16 cellular contexts compared by ENCODE assay signal in genomic region chr2:196230460-196230859, GRCh38. TPM values are rescaled to one million over a fixed set of nuclear protein-coding genes. Genes with fewer than 3 reads are reported as not detected.
A peak's percentile ranks its signal among the peaks of the same experiment; 100 is the strongest.
DNase-seq lines count a peak whose midpoint lies in the region; ATAC-seq and TF ChIP-seq lines count a peak whose summit lies in the region.
"Had no signal": no experiment of that assay in that cellular context is flagged by ENCODE, and none has a peak within 500 bp of the region (broad histone marks: within the 10 kb centered on the region; RNA-seq: fewer than 3 reads in every experiment).

No MANE protein-coding gene starts in this region.

- H3K27me3 ChIP-seq in IMR-90 (ENCODE audit: control insufficient read depth, insufficient read depth, low read length): no peaks in the 10 kb centered on the region
- H3K27me3 ChIP-seq in neutrophil: no peaks in the 10 kb centered on the region
- H3K27me3 ChIP-seq in tibial nerve: no peaks in the 10 kb centered on the region
- H3K27me3 ChIP-seq: uterus had no signal

- POLR2A ChIA-PET in IMR-90 (lab: Charles Lee; ENCODE audit: unreplicated experiment): no interaction called here

- H3K36me3 ChIP-seq in IMR-90 (ENCODE audit: control insufficient read depth, insufficient read depth, low read length): no peaks in the 10 kb centered on the region
- no peaks in the 10 kb centered on the region for H3K36me3 ChIP-seq in neutrophil
- no peaks in the 10 kb centered on the region for H3K36me3 ChIP-seq in tibial nerve
- H3K36me3 ChIP-seq: uterus had no signal

- no peak overlapping the region for H2AFZ ChIP-seq in IMR-90 (replicated peaks; ENCODE audit: low read length, poor library complexity)
- H2AFZ ChIP-seq: parathyroid adenoma had no signal

- H3K9me3 ChIP-seq in IMR-90 (ENCODE audit: control insufficient read depth, insufficient read depth, low read length) (no peaks in the 10 kb centered on the region), neutrophil (no peaks in the 10 kb centered on the region), tibial nerve (no peaks in the 10 kb centered on the region)
- H3K9me3 ChIP-seq: uterus had no signal

- no peaks in the 10 kb centered on the region for H4K20me1 ChIP-seq in IMR-90 (ENCODE audit: insufficient read depth, low read length)

- H3K4me1 Mint-ChIP-seq in T-helper 2 cell treated with Interferon-gamma antibody and Interleukin-4, amounts not matched to agents 5 μg/mL and 100 μg/mL, for 36 hours (ENCODE audit: low read depth): peaks cover 62% of the 10 kb centered on the region
- peaks cover 91% of the 10 kb centered on the region for H3K4me1 Mint-ChIP-seq in activated naive CD8-positive, alpha-beta T cell treated with anti-CD3 and anti-CD28 coated beads for 36 hours

- dilution Hi-C loops in IMR-90 (cut with HindIII; ENCODE audit: low sequenced_read_pairs, unreplicated experiment): no loop called here

- TF ChIP-seq CTCF in IMR-90 (conservative IDR thresholded peaks at IDR 0.05; ENCODE audit: low read depth, low read length) (no peak), neutrophil (IDR thresholded peaks at IDR 0.05) (no peak), tibial nerve (IDR thresholded peaks at IDR 0.05) (no peak)

- H3K18ac ChIP-seq in IMR-90 (ENCODE audit: low read depth, low read length): no peak overlapping the region

- peak overlapping the region; percentile 4; the same call in 1 of the 2 replicates for H2BK120ac ChIP-seq in IMR-90 (ENCODE audit: low read depth, low read length)

- no peak overlapping the region for H3K4me2 ChIP-seq in IMR-90 (ENCODE audit: low read depth, low read length)

- 0 out of 2 replicates have a peak overlapping the region, but pooled peaks have one; percentile 7 for H3K14ac ChIP-seq in IMR-90 (replicated peaks; ENCODE audit: low read depth, low read length)

- peaks cover 5% of the 10 kb centered on the region for H3K36me3 Mint-ChIP-seq in T-helper 2 cell treated with Interferon-gamma antibody and Interleukin-4, amounts not matched to agents 5 μg/mL and 100 μg/mL, for 36 hours (ENCODE audit: low read depth)
- H3K36me3 Mint-ChIP-seq in activated naive CD8-positive, alpha-beta T cell treated with anti-CD3 and anti-CD28 coated beads for 36 hours: peaks cover 17% of the 10 kb centered on the region

- 0 out of 3 replicates have a peak overlapping the region, but pooled peaks have one; percentile 67 for H2BK15ac ChIP-seq in IMR-90 (ENCODE audit: low read depth, low read length)

- no peak overlapping the region for H3K23ac ChIP-seq in IMR-90 (ENCODE audit: low read depth, low read length)

- H3K27ac Mint-ChIP-seq in T-helper 2 cell treated with Interferon-gamma antibody and Interleukin-4, amounts not matched to agents 5 μg/mL and 100 μg/mL, for 36 hours: peak overlapping the region; percentile 88
- H3K27ac Mint-ChIP-seq in activated naive CD8-positive, alpha-beta T cell treated with anti-CD3 and anti-CD28 coated beads for 36 hours: peak overlapping the region; percentile 98

- H3K4me1 ChIP-seq in IMR-90 (ENCODE audit: control insufficient read depth, insufficient read depth, low read length) (peaks cover 5% of the 10 kb centered on the region; the same call in 1 of the 2 replicates), neutrophil (ENCODE audit: control insufficient read depth in 1 of 2, insufficient read depth in 1 of 2, low read depth in 1 of 2, low read length in 1 of 2) (peaks cover 50 to 64% of the 10 kb centered on the region in 2 experiments), tibial nerve (peaks cover 0 to 30% (median 11%) of the 10 kb centered on the region in 4 donors)
- H3K4me1 ChIP-seq: uterus had no signal

- TF ChIP-seq RAD21 in IMR-90 (IDR thresholded peaks at IDR 0.05; ENCODE audit: low read length): no peak

- no peak for DNase-seq in T-helper 2 cell treated with Interferon-gamma antibody and Interleukin-4, amounts not matched to agents 5 μg/mL and 100 μg/mL, for 36 hours (ENCODE audit: low spot score)
- DNase-seq in T-helper 2 cell (no peak), IMR-90 (no peak), tibial nerve (ENCODE audit: low spot score in 2 of 2) (no peak), NCI-H128 (lab: John Stamatoyannopoulos, UW; ENCODE audit: unreplicated experiment) (no peak)
- no peak for DNase-seq in activated naive CD8-positive, alpha-beta T cell treated with anti-CD3 and anti-CD28 coated beads for 36 hours
- DNase-seq: amygdala, NCI-H1105, NCI-H2171, NCI-H774, uterus had no signal

- no peak overlapping the region for H2AK9ac ChIP-seq in IMR-90 (replicated peaks; ENCODE audit: low read depth, low read length, poor library complexity)

- H3K79me1 ChIP-seq in IMR-90 (ENCODE audit: low read depth in 1 of 2, low read length in 2 of 2): 0 out of 4 replicates have a peak, but pooled peaks cover 0 to 2% of the 10 kb centered on the region in 2 experiments

- 100% methylated on average over 1 of the region's 6 CpGs; no CpG with 5 or more reads in 1 of the 2 experiments for WGBS in IMR-90 (ENCODE audit: extremely low coverage in 2 of 2, insufficient read length in 1 of 2), 2 experiments
- 97 to 100% methylated on average over 6 of the region's 6 CpGs for WGBS in tibial nerve, 2 donors

- no peak overlapping the region for H2AK5ac ChIP-seq in IMR-90 (ENCODE audit: low read depth, low read length)

- no peak overlapping the region for H4K8ac ChIP-seq in IMR-90 (ENCODE audit: low read depth in 2 of 2, low read length in 2 of 2)

- H2BK5ac ChIP-seq in IMR-90 (ENCODE audit: low read depth, low read length, poor library complexity, severe bottlenecking): no peak overlapping the region

- no peaks in the 10 kb centered on the region for H3K9me3 Mint-ChIP-seq in T-helper 2 cell treated with Interferon-gamma antibody and Interleukin-4, amounts not matched to agents 5 μg/mL and 100 μg/mL, for 36 hours
- H3K9me3 Mint-ChIP-seq in activated naive CD8-positive, alpha-beta T cell treated with anti-CD3 and anti-CD28 coated beads for 36 hours: peaks cover 5% of the 10 kb centered on the region

- no peaks in the 10 kb centered on the region; the same call in 1 of the 2 replicates for H3K9me1 ChIP-seq in IMR-90 (ENCODE audit: insufficient read depth, low read length)

- H4K5ac ChIP-seq in IMR-90 (ENCODE audit: low read depth, low read length): no peak overlapping the region

- in situ Hi-C loops in IMR-90 (cut with MboI; ENCODE audit: low sequenced_read_pairs): no loop called here

- intact Hi-C loops in IMR-90 (cut with micrococcal nuclease): loop anchor here (5.0 kb wide), 1 partner anchor 58 kb away; the partner anchor contains the start of gene STK17B

- CTCF ChIA-PET in IMR-90 (lab: Yijun Ruan, JAX): no interaction called here

- ATAC-seq in IMR-90 (ENCODE audit: low read depth) (no peak), GM21447 (IDR thresholded peaks at IDR 0.05; ENCODE audit: unreplicated experiment) (no peak)
- ATAC-seq: GM12878 had no signal

- peak overlapping the region; percentile 76 for H3K4me3 Mint-ChIP-seq in T-helper 2 cell treated with Interferon-gamma antibody and Interleukin-4, amounts not matched to agents 5 μg/mL and 100 μg/mL, for 36 hours
- peak overlapping the region; percentile 74 for H3K4me3 Mint-ChIP-seq in activated naive CD8-positive, alpha-beta T cell treated with anti-CD3 and anti-CD28 coated beads for 36 hours

- no peaks in the 10 kb centered on the region for H3K27me3 Mint-ChIP-seq in T-helper 2 cell treated with Interferon-gamma antibody and Interleukin-4, amounts not matched to agents 5 μg/mL and 100 μg/mL, for 36 hours (ENCODE audit: low read depth)
- H3K27me3 Mint-ChIP-seq in activated naive CD8-positive, alpha-beta T cell treated with anti-CD3 and anti-CD28 coated beads for 36 hours: no peaks in the 10 kb centered on the region

- H3K4ac ChIP-seq in IMR-90 (ENCODE audit: low read depth, low read length): 0 out of 2 replicates have a peak overlapping the region, but pooled peaks have one; percentile 53

- no peak overlapping the region for H3K4me3 ChIP-seq in IMR-90 (ENCODE audit: insufficient read depth, low read depth, low read length)
- no peak overlapping the region for H3K4me3 ChIP-seq in neutrophil (ENCODE audit: low read depth in 1 of 2, low read length in 1 of 2)
- H3K4me3 ChIP-seq in tibial nerve: no peak overlapping the region
- H3K4me3 ChIP-seq: GM12878, uterus had no signal

- no peak overlapping the region for H2BK20ac ChIP-seq in IMR-90 (ENCODE audit: low read depth, low read length)

- no peak for TF ChIP-seq EP300 in tibial nerve (IDR thresholded peaks at IDR 0.05)

- no peak overlapping the region for H4K91ac ChIP-seq in IMR-90 (ENCODE audit: insufficient read depth, low read depth, low read length)

- no peak overlapping the region for H3K27ac ChIP-seq in IMR-90 (ENCODE audit: insufficient read depth, low read length)
- peak overlapping the region; percentile 25 for H3K27ac ChIP-seq in neutrophil
- peak overlapping the region in 1 of 4 donors; percentile 56 for H3K27ac ChIP-seq in tibial nerve
- H3K27ac ChIP-seq: HL-60, parathyroid adenoma, uterus had no signal

- no TSS peak for BruUV-seq in IMR-90 (replicated peaks; lab: Mats Ljungman, UMichigan)

- no peak overlapping the region for H3K9ac ChIP-seq in IMR-90 (ENCODE audit: low read depth, low read length)
- H3K9ac ChIP-seq: parathyroid adenoma had no signal

- no peak for TF ChIP-seq POLR2A in IMR-90 (IDR thresholded peaks at IDR 0.05; ENCODE audit: low read depth, low read length)
- TF ChIP-seq POLR2A in tibial nerve (IDR thresholded peaks at IDR 0.05): no peak

- H3K56ac ChIP-seq in IMR-90 (ENCODE audit: extremely low read depth, insufficient read depth, low read length): no peak overlapping the region

TF ChIP-seq in IMR-90, 13 proteins besides CTCF, POLR2A, EP300 and RAD21 (continues in another document):
- TF ChIP-seq MAFK (IDR thresholded peaks at IDR 0.05; ENCODE audit: low read depth, low read length): no peak
- TF ChIP-seq FOS (IDR thresholded peaks at IDR 0.05; ENCODE audit: low read depth, low read length): no peak
- TF ChIP-seq MXI1 (IDR thresholded peaks at IDR 0.05; ENCODE audit: borderline replicate concordance, low read depth, low read length): no peak
- no peak for TF ChIP-seq SMC3 (IDR thresholded peaks at IDR 0.05; ENCODE audit: low read depth, low read length)
- no peak for TF ChIP-seq BHLHE40 (IDR thresholded peaks at IDR 0.05; ENCODE audit: low read depth, low read length)
- TF ChIP-seq RFX5 (IDR thresholded peaks at IDR 0.05; ENCODE audit: low read depth, low read length): no peak

RNA-seq across cellular contexts. Expression of gene STK17B, which starts 59.1 kb away (rescaled TPM):
- total RNA-seq in IMR-90 (2012; rRNA removed) (48.9 and 50.3 TPM in 2 replicates), tibial nerve (10 to 100 TPM; 35.1 to 73.9 (median 45.4) TPM)
- polyA plus RNA-seq in IMR-90 (2012; rRNA removed): 5.7 and 7.5 TPM in 2 replicates
- polyA plus RNA-seq in IMR-90 (2012; cell fraction: cytosol; rRNA removed): 1.3 and 1.5 TPM in 2 replicates
- polyA plus RNA-seq in IMR-90 (2012; cell fraction: nucleus; rRNA removed; ENCODE audit: low replicate concordance): 1.6 and 9.7 TPM in 2 replicates
- total RNA-seq in activated naive CD8-positive, alpha-beta T cell treated with anti-CD3 and anti-CD28 coated beads for 36 hours: 100 to 1,000 TPM; 151 to 157 TPM
